13 cellular contexts compared by ENCODE assay signal in the genomic region with DNA sequence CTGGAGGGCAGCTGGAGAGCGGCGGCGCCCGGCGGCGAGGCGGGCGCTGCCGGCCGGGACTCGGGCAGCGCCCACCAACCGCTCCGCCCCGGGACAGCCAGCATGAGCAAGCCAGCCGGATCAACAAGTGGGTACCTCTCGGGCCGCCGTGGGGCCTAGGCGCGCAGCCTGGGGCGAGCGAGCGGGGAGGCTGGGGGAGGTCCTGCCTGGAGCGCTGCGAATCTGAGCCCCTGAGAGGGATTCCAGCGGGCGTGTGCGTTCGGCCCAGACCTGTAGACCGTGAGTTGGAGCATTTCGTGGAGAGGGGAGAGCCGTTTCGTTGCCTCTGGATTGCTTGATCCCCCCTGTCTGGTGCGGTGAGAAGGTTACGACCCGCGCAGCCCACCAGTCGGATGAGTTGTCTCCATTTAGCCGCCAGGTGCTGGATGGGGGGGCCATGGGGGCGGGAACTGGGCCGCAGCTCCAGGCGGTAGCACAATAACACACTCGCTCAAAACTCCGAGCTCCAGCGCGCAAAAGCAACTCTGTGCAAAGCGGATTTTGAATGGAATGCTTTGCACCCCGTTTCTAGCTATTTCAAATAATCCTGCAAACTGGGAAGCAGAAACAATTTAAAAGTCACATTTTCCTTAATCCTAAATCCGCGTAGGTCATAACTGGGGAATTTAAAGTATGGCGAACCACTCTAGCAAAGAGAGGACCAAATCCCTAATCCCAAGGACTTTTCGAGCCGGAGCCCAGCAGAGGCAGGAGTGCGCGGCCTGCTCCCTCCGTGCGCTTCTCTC. TPM values are rescaled to one million over a fixed set of nuclear protein-coding genes. Genes with fewer than 3 reads are reported as not detected.
DNase-seq lines count a peak whose midpoint lies in the region; ATAC-seq, FAIRE-seq and TF ChIP-seq lines count a peak whose summit lies in the region.
"Had no signal": no experiment of that assay in that cellular context is flagged by ENCODE, and none has a peak within 500 bp of the region (broad histone marks: within the 10 kb centered on the region; RNA-seq: fewer than 3 reads in every experiment).

No MANE protein-coding gene starts in this region.

- H3K27ac Mint-ChIP-seq in activated naive CD8-positive, alpha-beta T cell treated with anti-CD3 and anti-CD28 coated beads, Interleukin-2, amount 50 U/mL, for 24 hours: no peak overlapping the region

- H3K79me1 ChIP-seq in mesendoderm (ENCODE audit: low read length): no peaks in the 10 kb centered on the region

- no peak overlapping the region for H4K8ac ChIP-seq in mesendoderm (ENCODE audit: low read depth, low read length)

- ATAC-seq in A549: no peak
- ATAC-seq in activated naive CD8-positive, alpha-beta T cell treated with anti-CD3 and anti-CD28 coated beads, Interleukin-2, amount 50 U/mL, for 24 hours: no peak
- ATAC-seq in HG02610 (IDR thresholded peaks at IDR 0.05; ENCODE audit: unreplicated experiment): no peak
- ATAC-seq: K562 had no signal

- no peaks in the 10 kb centered on the region for H3K9me3 ChIP-seq in A549

- no peak overlapping the region for H3K18ac ChIP-seq in mesendoderm (ENCODE audit: low read length)

- WGBS in A549 (ENCODE audit: missing lambda C conversion rate): 91% methylated on average over 29 of the region's 58 CpGs
- no CpG with 5 or more reads among the region's 58 CpGs for WGBS in mesendoderm (ENCODE audit: extremely low coverage, insufficient coverage, low lambda C conversion rate)

- H3K4me3 ChIP-seq in A549: no peak overlapping the region; the same call in 2 of the 3 replicates
- no peak overlapping the region for H3K4me3 ChIP-seq in mesendoderm (ENCODE audit: low read length)
- H3K4me3 ChIP-seq: K562 had no signal

- H2AK5ac ChIP-seq in mesendoderm (ENCODE audit: low read length): no peak overlapping the region

- H3K9ac ChIP-seq in mesendoderm (ENCODE audit: low read length): peak overlapping the region; percentile 62

- POLR2A ChIA-PET in A549 (lab: Yijun Ruan, JAX): no interaction called here

- DNase-seq in A549 (ENCODE audit: low read depth in 1 of 2, low spot score in 1 of 2) (no peak), ELF-1 (ENCODE audit: low read depth, low spot score) (peak; percentile 53), mesendoderm (no peak), HUDEP-2 (lab: John Stamatoyannopoulos, UW; ENCODE audit: unreplicated experiment in 76 of 76) (no peak), DMS79 (lab: John Stamatoyannopoulos, UW) (no peak), NCI-H1092 treated with DMSO at 0.1 percent for 48 hours (lab: John Stamatoyannopoulos, UW) (no peak)
- peak; percentile 14 for DNase-seq in activated naive CD8-positive, alpha-beta T cell treated with anti-CD3 and anti-CD28 coated beads, Interleukin-2, amount 50 U/mL, for 24 hours
- DNase-seq: COR-L47; NCI-H2227 treated with DMSO at 0.1 percent for 48 hours; SIG-M5; stimulated activated CD4-positive, alpha-beta T cell treated with anti-CD3 and anti-CD28 coated beads, Interleukin-2, amount 100 ng/mL, for 48 hours had no signal

- H3K79me2 ChIP-seq in mesendoderm (ENCODE audit: control insufficient read depth, insufficient read depth, low read length): no peaks in the 10 kb centered on the region

- H2BK120ac ChIP-seq in mesendoderm (ENCODE audit: low read depth, low read length): no peak overlapping the region

- H3K4me2 ChIP-seq in A549 (peak overlapping the region; percentile 83), mesendoderm (ENCODE audit: low read length) (peak overlapping the region; percentile 84)

- CTCF ChIA-PET in A549 (lab: Yijun Ruan, JAX): no interaction called here

- no peak overlapping the region for H3K4ac ChIP-seq in mesendoderm (ENCODE audit: low read depth, low read length)

- no peaks in the 10 kb centered on the region for H3K9me3 Mint-ChIP-seq in activated naive CD8-positive, alpha-beta T cell treated with anti-CD3 and anti-CD28 coated beads, Interleukin-2, amount 50 U/mL, for 24 hours

- no peaks in the 10 kb centered on the region for H3K36me3 ChIP-seq in mesendoderm (ENCODE audit: control insufficient read depth, insufficient read depth, low read length)

- no peak for TF ChIP-seq CTCF in A549 (IDR thresholded peaks at IDR 0.05)

- H3K4me1 Mint-ChIP-seq in activated naive CD8-positive, alpha-beta T cell treated with anti-CD3 and anti-CD28 coated beads, Interleukin-2, amount 50 U/mL, for 24 hours: peaks cover 41% of the 10 kb centered on the region

- FAIRE-seq in A549 (lab: Jason Lieb, UNC): no peak
- FAIRE-seq: K562 had no signal

- H3K4me1 ChIP-seq in A549 (no peaks in the 10 kb centered on the region; the same call in 2 of the 3 replicates), mesendoderm (ENCODE audit: control insufficient read depth, low read depth, low read length) (peaks cover 2% of the 10 kb centered on the region)

- H3K27me3 Mint-ChIP-seq in activated naive CD8-positive, alpha-beta T cell treated with anti-CD3 and anti-CD28 coated beads, Interleukin-2, amount 50 U/mL, for 24 hours: peaks cover 90% of the 10 kb centered on the region

- no peak for TF ChIP-seq POLR2A in A549 (IDR thresholded peaks at IDR 0.05; ENCODE audit: low read length)

- TF ChIP-seq RAD21 in A549 (conservative IDR thresholded peaks at IDR 0.05 in 1 of 2, IDR thresholded peaks at IDR 0.05 in 1 of 2): no peak

- no peak overlapping the region for H2BK15ac ChIP-seq in mesendoderm (replicated peaks; ENCODE audit: low read depth)

- peaks cover 2% of the 10 kb centered on the region for H3K36me3 Mint-ChIP-seq in activated naive CD8-positive, alpha-beta T cell treated with anti-CD3 and anti-CD28 coated beads, Interleukin-2, amount 50 U/mL, for 24 hours (ENCODE audit: low read depth)

- H3K56ac ChIP-seq in mesendoderm (ENCODE audit: low read length): peak overlapping the region; percentile 51

- no peak for TF ChIP-seq EP300 in A549 (IDR thresholded peaks at IDR 0.05)

- H3K27ac ChIP-seq in A549 (no peak overlapping the region), mesendoderm (ENCODE audit: low read depth, low read length) (no peak overlapping the region)

- no peak overlapping the region for H2BK5ac ChIP-seq in mesendoderm (ENCODE audit: low read length)

- H3K23ac ChIP-seq in mesendoderm (ENCODE audit: low read length): no peak overlapping the region

- H3K27me3 ChIP-seq in mesendoderm (ENCODE audit: insufficient read depth, low read length, poor library complexity): peaks cover 92% of the 10 kb centered on the region

- no peak overlapping the region for H4K5ac ChIP-seq in mesendoderm (ENCODE audit: low read length)

- H3K4me3 Mint-ChIP-seq in activated naive CD8-positive, alpha-beta T cell treated with anti-CD3 and anti-CD28 coated beads, Interleukin-2, amount 50 U/mL, for 24 hours: peak overlapping the region; percentile 56

TF ChIP-seq in A549, 52 proteins besides CTCF, POLR2A, EP300 and RAD21 (continues in another document):
- TF ChIP-seq ZNF302 (CRISPR knock-in tag; IDR thresholded peaks at IDR 0.05) (no peak), JUN (IDR thresholded peaks at IDR 0.05) (no peak), CBX2 (IDR thresholded peaks at IDR 0.05; ENCODE audit: borderline replicate concordance, low read depth) (no peak), FOXS1 (CRISPR knock-in tag; IDR thresholded peaks at IDR 0.05) (no peak), GATA3 (IDR thresholded peaks at IDR 0.05; ENCODE audit: borderline replicate concordance) (no peak), CEBPB (IDR thresholded peaks at IDR 0.05) (no peak), FOSB (CRISPR knock-in tag; IDR thresholded peaks at IDR 0.05) (no peak)
- TF ChIP-seq, protein P1, sequence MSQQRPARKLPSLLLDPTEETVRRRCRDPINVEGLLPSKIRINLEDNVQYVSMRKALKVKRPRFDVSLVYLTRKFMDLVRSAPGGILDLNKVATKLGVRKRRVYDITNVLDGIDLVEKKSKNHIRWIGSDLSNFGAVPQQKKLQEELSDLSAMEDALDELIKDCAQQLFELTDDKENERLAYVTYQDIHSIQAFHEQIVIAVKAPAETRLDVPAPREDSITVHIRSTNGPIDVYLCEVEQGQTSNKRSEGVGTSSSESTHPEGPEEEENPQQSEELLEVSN (IDR thresholded peaks at IDR 0.05; ENCODE audit: borderline replicate concordance, low read depth): no peak
- TF ChIP-seq, protein P2, sequence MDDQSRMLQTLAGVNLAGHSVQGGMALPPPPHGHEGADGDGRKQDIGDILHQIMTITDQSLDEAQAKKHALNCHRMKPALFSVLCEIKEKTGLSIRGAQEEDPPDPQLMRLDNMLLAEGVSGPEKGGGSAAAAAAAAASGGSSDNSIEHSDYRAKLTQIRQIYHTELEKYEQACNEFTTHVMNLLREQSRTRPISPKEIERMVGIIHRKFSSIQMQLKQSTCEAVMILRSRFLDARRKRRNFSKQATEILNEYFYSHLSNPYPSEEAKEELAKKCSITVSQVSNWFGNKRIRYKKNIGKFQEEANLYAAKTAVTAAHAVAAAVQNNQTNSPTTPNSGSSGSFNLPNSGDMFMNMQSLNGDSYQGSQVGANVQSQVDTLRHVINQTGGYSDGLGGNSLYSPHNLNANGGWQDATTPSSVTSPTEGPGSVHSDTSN (IDR thresholded peaks at IDR 0.05): no peak

RNA-seq across cellular contexts. Expression of a gene that starts 1.0 kb away (rescaled TPM):
- 0.03 TPM in 1 of 2 replicates, not detected in the other for polyA plus RNA-seq in A549 (2011; rRNA removed)
- not detected in 2 replicates for polyA plus RNA-seq in A549 (2012; cell fraction: cytosol; rRNA removed)
- polyA plus RNA-seq in A549 (2012; cell fraction: nucleus; rRNA removed): not detected in 2 replicates
- 0.08 TPM in 2 of 3 replicates, not detected in the other for polyA plus RNA-seq in A549 (2017; fragmentation: RNase III; extraction: RNeasy Plus Mini Kit Qiagen cat#74134 plus additional on column Dnase treatment)
- 0.15 TPM in 1 of 2 replicates, not detected in the other for polyA minus RNA-seq in A549 (2011; rRNA and poly(A)+ RNA removed)
- polyA plus RNA-seq in mesendoderm (2013, experiment 1 of 2): not detected
- polyA plus RNA-seq in mesendoderm (2013, experiment 2 of 2): not detected
- polyA plus RNA-seq: K562 had no signal

Comparison
In these comparisons a context has a peak if more than half of its experiments do, and no peak if none do; other contexts are left out.
1. DNase-seq: peak in ELF-1 (single experiment) and activated naive CD8-positive, alpha-beta T cell treated with anti-CD3 and anti-CD28 coated beads, Interleukin-2, amount 50 U/mL, for 24 hours (single experiment); none in A549 (0 of 2), mesendoderm (single experiment), HUDEP-2 (0 of 76), DMS79 (single experiment) and NCI-H1092 treated with DMSO at 0.1 percent for 48 hours (single experiment).